ENCODE assay signal across 15 cellular contexts in the genomic region with DNA sequence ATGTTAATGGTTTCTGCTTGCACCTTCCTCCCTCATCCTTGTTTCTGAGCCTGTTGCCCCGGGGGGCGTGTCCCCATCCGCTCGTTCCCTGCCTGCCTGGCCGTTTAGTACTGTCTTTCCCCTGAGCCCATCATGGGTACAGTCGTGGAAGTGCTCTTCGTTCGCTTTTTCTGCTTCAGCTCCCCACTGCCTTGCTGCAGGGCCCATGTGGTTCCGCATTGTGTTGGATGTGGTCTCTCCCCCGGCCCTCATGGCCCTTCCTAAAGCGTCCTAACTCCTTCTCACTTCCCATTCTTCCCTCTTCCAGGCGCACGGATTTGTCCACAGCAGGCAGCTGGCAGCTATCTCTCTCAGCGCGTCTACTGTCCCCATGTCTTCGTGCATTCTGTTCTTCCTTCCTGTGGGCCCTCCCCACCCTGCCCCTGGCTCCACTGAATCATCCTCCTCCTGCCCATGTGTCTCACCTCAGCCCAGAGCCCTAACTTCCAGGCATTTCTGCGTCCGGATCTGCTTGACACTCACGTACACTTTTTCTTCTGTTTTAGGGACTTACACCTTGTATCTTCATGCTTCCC.
DNase-seq lines count a peak whose midpoint lies in the region; ATAC-seq and TF ChIP-seq lines count a peak whose summit lies in the region.
"Had no signal": no experiment of that assay in that cellular context is flagged by ENCODE, and none has a peak within 500 bp of the region (broad histone marks: within the 10 kb centered on the region; RNA-seq: fewer than 3 reads in every experiment).

No MANE protein-coding gene starts in this region.

- peaks cover 49 to 99% (median 86%) of the 10 kb centered on the region in 12 donors for H3K4me1 ChIP-seq in heart left ventricle
- H3K4me1 ChIP-seq in esophagus (ENCODE audit: control insufficient read depth in 2 of 2, insufficient read depth in 2 of 2, low read length in 1 of 2): peaks cover 5 to 50% of the 10 kb centered on the region in 2 donors
- peaks cover 9% of the 10 kb centered on the region for H3K4me1 ChIP-seq in urinary bladder (ENCODE audit: insufficient read depth)

- DNase-seq in heart left ventricle (no peak), cardiac septum (ENCODE audit: low spot score) (no peak), posterior vena cava (ENCODE audit: low spot score) (peak; percentile 51), inferior parietal cortex (ENCODE audit: extremely low spot score) (no peak), GOT3 (lab: John Stamatoyannopoulos, UW) (no peak)
- DNase-seq: activated CD8-positive, alpha-beta memory T cell treated with anti-CD3 and anti-CD28 coated beads for 24 hours; colonic mucosa; DMS153; IMR-90; NCI-H1436 treated with DMSO at 0.1 percent for 48 hours; NCI-H524; SHP77 treated with DMSO at 0.1 percent for 48 hours had no signal

- ATAC-seq in heart left ventricle: no peak
- ATAC-seq in HG02571 (IDR thresholded peaks at IDR 0.05; ENCODE audit: unreplicated experiment): no peak

- intact Hi-C loops in heart left ventricle (cut with DNase I) (loop anchor here in 1 of 10 donors (2.0 kb wide), 1 partner anchor 73 kb away; no protein-coding TSS in a partner anchor), cardiac septum (cut with DNase I) (no loop called here), posterior vena cava (cut with DNase I) (no loop called here)

- H3K27me3 ChIP-seq in heart left ventricle (no peaks in the 10 kb centered on the region), esophagus (ENCODE audit: control insufficient read depth in 1 of 2, insufficient read depth in 2 of 2, low read length in 2 of 2) (no peaks in the 10 kb centered on the region)
- H3K27me3 ChIP-seq: colonic mucosa had no signal

- H3K36me3 ChIP-seq in heart left ventricle (peaks cover 0 to 18% (median 8%) of the 10 kb centered on the region in 9 donors), esophagus (ENCODE audit: control insufficient read depth in 2 of 2, insufficient read depth in 2 of 2, low read length in 1 of 2) (peaks cover 0 to 4% of the 10 kb centered on the region in 2 donors), urinary bladder (ENCODE audit: insufficient read depth) (no peaks in the 10 kb centered on the region)
- H3K36me3 ChIP-seq: colonic mucosa had no signal

- H3K9me3 ChIP-seq in heart left ventricle (no peaks in the 10 kb centered on the region), esophagus (ENCODE audit: control insufficient read depth in 2 of 2, insufficient read depth in 1 of 2, low read depth in 1 of 2, low read length in 1 of 2) (no peaks in the 10 kb centered on the region)
- H3K9me3 ChIP-seq: colonic mucosa had no signal

- peak overlapping the region in 11 of 12 donors; percentile 87 to 100 (median 99) for H3K27ac ChIP-seq in heart left ventricle
- peak overlapping the region; percentile 84 to 86 for H3K27ac ChIP-seq in esophagus (ENCODE audit: low read depth in 2 of 2, low read length in 1 of 2)
- H3K27ac ChIP-seq in urinary bladder (ENCODE audit: low read depth): peak overlapping the region; percentile 57
- H3K27ac ChIP-seq: colonic mucosa had no signal

- WGBS in heart left ventricle, 4 donors: 64 to 77% (median 67%) methylated on average over 19 of the region's 19 CpGs
- 86 to 88% methylated on average over 19 of the region's 19 CpGs for WGBS in esophagus, 2 donors
- 90% methylated on average over 19 of the region's 19 CpGs for WGBS in urinary bladder

- TF ChIP-seq CTCF in heart left ventricle (IDR thresholded peaks at IDR 0.05): no peak

- H3K4me3 ChIP-seq in heart left ventricle (no peak overlapping the region), esophagus (ENCODE audit: low read depth in 1 of 2, low read length in 2 of 2) (no peak overlapping the region), urinary bladder (ENCODE audit: low read depth, low read length) (no peak overlapping the region)
- H3K4me3 ChIP-seq: colonic mucosa had no signal

- no peak for TF ChIP-seq POLR2A in heart left ventricle (IDR thresholded peaks at IDR 0.05)
